25 cellular contexts compared by ENCODE assay signal in genomic region chr11:47282462-47282861, GRCh38.
"Had no signal": no experiment of that assay in that cellular context is flagged by ENCODE, and none has a peak within 500 bp of the region (broad histone marks: within the 10 kb centered on the region; RNA-seq: fewer than 3 reads in every experiment).

No MANE protein-coding gene starts in this region.

- H3K9me3 Mint-ChIP-seq: activated B cell treated with CpG ODN at 0.5 μM for 24 hours; activated CD4-positive, alpha-beta memory T cell treated with anti-CD3 and anti-CD28 coated beads, Interleukin-2, amount 10 ng/mL, durations not matched to agents 7 days and 5 days; activated CD4-positive, alpha-beta T cell treated with anti-CD3 and anti-CD28 coated beads, Interleukin-2, amount 10 ng/mL, durations not matched to agents 24 days and 14 days; activated naive CD4-positive, alpha-beta T cell treated with anti-CD3 and anti-CD28 coated beads, Interleukin-2, amount 50 U/mL, for 24 hours; T-cell had no signal

- H3K27ac Mint-ChIP-seq: activated B cell treated with CpG ODN at 0.5 μM for 24 hours; activated CD4-positive, alpha-beta memory T cell treated with anti-CD3 and anti-CD28 coated beads, Interleukin-2, amount 10 ng/mL, durations not matched to agents 7 days and 5 days; activated CD4-positive, alpha-beta T cell treated with anti-CD3 and anti-CD28 coated beads, Interleukin-2, amount 10 ng/mL, durations not matched to agents 24 days and 14 days; activated naive CD4-positive, alpha-beta T cell treated with anti-CD3 and anti-CD28 coated beads, Interleukin-2, amount 50 U/mL, for 24 hours; T-cell had no signal

- H3K4me3 Mint-ChIP-seq: activated B cell treated with CpG ODN at 0.5 μM for 24 hours; activated CD4-positive, alpha-beta memory T cell treated with anti-CD3 and anti-CD28 coated beads, Interleukin-2, amount 10 ng/mL, durations not matched to agents 7 days and 5 days; activated CD4-positive, alpha-beta T cell treated with anti-CD3 and anti-CD28 coated beads, Interleukin-2, amount 10 ng/mL, durations not matched to agents 24 days and 14 days; activated naive CD4-positive, alpha-beta T cell treated with anti-CD3 and anti-CD28 coated beads, Interleukin-2, amount 50 U/mL, for 24 hours; T-cell had no signal

- H3K27me3 Mint-ChIP-seq: activated B cell treated with CpG ODN at 0.5 μM for 24 hours; activated CD4-positive, alpha-beta memory T cell treated with anti-CD3 and anti-CD28 coated beads, Interleukin-2, amount 10 ng/mL, durations not matched to agents 7 days and 5 days; activated CD4-positive, alpha-beta T cell treated with anti-CD3 and anti-CD28 coated beads, Interleukin-2, amount 10 ng/mL, durations not matched to agents 24 days and 14 days; activated naive CD4-positive, alpha-beta T cell treated with anti-CD3 and anti-CD28 coated beads, Interleukin-2, amount 50 U/mL, for 24 hours; T-cell had no signal

- H3K4me1 Mint-ChIP-seq: activated B cell treated with CpG ODN at 0.5 μM for 24 hours; activated CD4-positive, alpha-beta memory T cell treated with anti-CD3 and anti-CD28 coated beads, Interleukin-2, amount 10 ng/mL, durations not matched to agents 7 days and 5 days; activated CD4-positive, alpha-beta T cell treated with anti-CD3 and anti-CD28 coated beads, Interleukin-2, amount 10 ng/mL, durations not matched to agents 24 days and 14 days; activated naive CD4-positive, alpha-beta T cell treated with anti-CD3 and anti-CD28 coated beads, Interleukin-2, amount 50 U/mL, for 24 hours had no signal

- H3K4me3 ChIP-seq: SK-N-MC had no signal

- ATAC-seq: Panc1, Right ventricle myocardium inferior, T-cell had no signal

- DNase-seq: activated B cell treated with CpG ODN at 0.5 μM for 24 hours; activated CD4-positive, alpha-beta memory T cell treated with anti-CD3 and anti-CD28 coated beads, Interleukin-2, amount 10 ng/mL, durations not matched to agents 7 days and 5 days; activated CD4-positive, alpha-beta T cell treated with anti-CD3 and anti-CD28 coated beads for 1 hour; activated CD4-positive, alpha-beta T cell treated with anti-CD3 and anti-CD28 coated beads, Interleukin-2, amount 10 ng/mL, durations not matched to agents 24 days and 14 days; activated effector memory CD4-positive, alpha-beta T cell treated with Interleukin-2 at 50 U/mL for 16 hours; activated naive CD4-positive, alpha-beta T cell; aorta; NCI-H1092; NCI-H1417; NCI-H1930; NCI-H2171; NCI-H2227 treated with DMSO at 0.1 percent for 48 hours; NCI-H446 treated with DMSO at 0.1 percent for 48 hours; NCI-H524 treated with DMSO at 0.1 percent for 48 hours; NCI-H774; OCI-M1; RPMI8226; T-cell; T-helper 2 cell; T1000 had no signal

- H3K27ac ChIP-seq: KMS-11, SK-N-MC had no signal
